8 cellular contexts compared by ENCODE assay signal in genomic region chr15:75368689-75369239, GRCh38. TPM values are rescaled to one million over a fixed set of nuclear protein-coding genes. Genes with fewer than 3 reads are reported as not detected.
DNase-seq lines count a peak whose midpoint lies in the region; ATAC-seq, FAIRE-seq and TF ChIP-seq lines count a peak whose summit lies in the region.

No MANE protein-coding gene starts in this region.

- no peak for TF ChIP-seq RAD21 in HepG2 (CRISPR knock-in tag; IDR thresholded peaks at IDR 0.05)

- in situ Hi-C loops in HepG2 (cut with HindIII; ENCODE audit: extremely low pct_ligation_motif_present, low pct_unique_long_range_greater_than_20kb), result loop anchor here (5.0 to 10.0 kb wide), 2 partner anchors 84 to 276 kb away; partner anchors contain the start of genes IMP3, SIN3A and SNX33

- FAIRE-seq in GM12892 (lab: Jason Lieb, UNC), result peak; percentile 81
- peak; percentile 70 for FAIRE-seq in HepG2 (lab: Jason Lieb, UNC)

- H3K4me1 ChIP-seq in body of pancreas (peaks cover 25% of the 10 kb centered on the region), HepG2 (ENCODE audit: insufficient read depth, low read length) (peaks cover 39% of the 10 kb centered on the region)

- H3K4me1 Mint-ChIP-seq in type B pancreatic cell (ENCODE audit: unreplicated experiment), result peaks cover 11% of the 10 kb centered on the region

- H3K4me2 ChIP-seq in HepG2 (ENCODE audit: low read depth, low read length), result peak overlapping the region; percentile 98

- H3K27me3 ChIP-seq in body of pancreas, result no peaks in the 10 kb centered on the region
- no peaks in the 10 kb centered on the region for H3K27me3 ChIP-seq in HepG2 (ENCODE audit: control insufficient read depth in 1 of 2, insufficient read depth in 2 of 2, low read length in 2 of 2)

- H3K27me3 Mint-ChIP-seq in type B pancreatic cell, result no peaks in the 10 kb centered on the region

- H4K20me1 ChIP-seq in HepG2 (ENCODE audit: insufficient read depth, low read length), result 0 out of 2 replicates have a peak, but pooled peaks cover 4% of the 10 kb centered on the region

- BruUV-seq in HepG2 (replicated peaks; lab: Mats Ljungman, UMichigan), result TSS peak; percentile 87

- no peak; the same call in 1 of the 2 replicates for TF ChIP-seq POLR2A in GM12892 (IDR thresholded peaks at IDR 0.05; ENCODE audit: low read depth, low read length)
- TF ChIP-seq POLR2A in body of pancreas (IDR thresholded peaks at IDR 0.05), result no peak
- TF ChIP-seq POLR2A in HepG2 (IDR thresholded peaks at IDR 0.05; ENCODE audit: insufficient read depth in 1 of 2, low read depth in 2 of 2, low read length in 2 of 2), result no peak

- peak; percentile 2 for ATAC-seq in HG03460 (IDR thresholded peaks at IDR 0.05; ENCODE audit: unreplicated experiment)
- peak; percentile 8 for ATAC-seq in body of pancreas
- peak; percentile 28 for ATAC-seq in HepG2
- ATAC-seq in HG03175 (IDR thresholded peaks at IDR 0.05; ENCODE audit: unreplicated experiment), result no peak

- no peaks in the 10 kb centered on the region for H3K9me3 Mint-ChIP-seq in type B pancreatic cell

- no peak for DNase-seq in GM12892 (ENCODE audit: insufficient read length)
- DNase-seq in body of pancreas, result no peak
- peak; percentile 87 for DNase-seq in HepG2 (ENCODE audit: low spot score)
- DNase-seq in type B pancreatic cell (ENCODE audit: extremely low spot score, unreplicated experiment), result no peak
- DNase-seq in pons (ENCODE audit: low spot score), result no peak
- DNase-seq in NCI-H748 (lab: John Stamatoyannopoulos, UW; ENCODE audit: unreplicated experiment), result no peak

- 2% methylated on average over 20 to 23 of the region's 23 CpGs for WGBS in body of pancreas, 2 donors
- WGBS in HepG2 (ENCODE audit: low lambda C conversion rate), result 2% methylated on average over 20 of the region's 23 CpGs

- H3K9ac ChIP-seq in HepG2 (ENCODE audit: insufficient read depth, low read depth, low read length), result peak overlapping the region; percentile 99

- H3K4me3 Mint-ChIP-seq in type B pancreatic cell, result peak overlapping the region; percentile 93

- H2AFZ ChIP-seq in HepG2 (ENCODE audit: low read length), result peak overlapping the region; percentile 31

- TF ChIP-seq EP300 in HepG2 (IDR thresholded peaks at IDR 0.05; ENCODE audit: low read depth in 2 of 2, low read length in 2 of 2) (no peak; a peak in 1 of 4 replicates), HepG2 (CRISPR knock-in tag; IDR thresholded peaks at IDR 0.05; ENCODE audit: borderline replicate concordance) (no peak)

- intact Hi-C loops in body of pancreas (cut with DNase I), result loop anchor here (10.0 kb wide), 1 partner anchor 316 kb away; no protein-coding TSS in a partner anchor
- intact Hi-C loops in HepG2 (cut with micrococcal nuclease; ENCODE audit: unreplicated experiment), result loop anchor here (5.0 to 10.0 kb wide), 2 partner anchors 84 to 316 kb away; partner anchors contain the start of gene SIN3A

- H3K9me3 ChIP-seq in body of pancreas, result no peaks in the 10 kb centered on the region
- H3K9me3 ChIP-seq in HepG2 (ENCODE audit: low read length), result no peaks in the 10 kb centered on the region

- H3K4me3 ChIP-seq in body of pancreas (peak overlapping the region; percentile 82 to 86), HepG2 (replicated peaks in 1 of 3; ENCODE audit: insufficient read depth in 1 of 3, low read depth in 2 of 3, low read length in 3 of 3) (peak overlapping the region; percentile 80 to 92 (median 91))

- H3K36me3 ChIP-seq in body of pancreas (replicated peaks in 1 of 2; ENCODE audit: insufficient read depth in 1 of 2, low read depth in 2 of 2) (peaks cover 0 to 22% of the 10 kb centered on the region in 2 donors), HepG2 (replicated peaks in 1 of 2; ENCODE audit: control insufficient read depth in 1 of 2, insufficient read depth in 2 of 2, low read length in 2 of 2) (peaks cover 15 to 50% of the 10 kb centered on the region in 2 experiments)

- CTCF ChIA-PET in HepG2 (lab: Yijun Ruan, JAX; ENCODE audit: low intra/inter-chr PET ratio, low total read pairs), result no interaction called here

- H3K27ac ChIP-seq in body of pancreas (peak overlapping the region; percentile 97 to 100 (median 99)), HepG2 (ENCODE audit: extremely low read length, insufficient read depth, low read length) (peak overlapping the region; percentile 98)

- POLR2A ChIA-PET in HepG2 (lab: Yijun Ruan, JAX), result interaction anchor here (0.6 to 4.7 kb wide), 30 partner anchors 8 to 591 kb away, joined by 3 to 185 read pairs (median 6); partner anchors contain the start of genes COMMD4, IMP3, NEIL1 and PPCDC

- H3K27ac Mint-ChIP-seq in type B pancreatic cell, result peak overlapping the region; percentile 94

- TF ChIP-seq CTCF in body of pancreas (IDR thresholded peaks at IDR 0.05) (no peak), HepG2 (CRISPR knock-in tag; IDR thresholded peaks at IDR 0.05) (no peak), type B pancreatic cell (conservative IDR thresholded peaks at IDR 0.05) (no peak)

- H3K36me3 Mint-ChIP-seq in type B pancreatic cell, result peaks cover 13% of the 10 kb centered on the region

- H3K79me2 ChIP-seq in HepG2 (ENCODE audit: insufficient read depth, low read length), result peaks cover 5% of the 10 kb centered on the region

RNA-seq across cellular contexts. Expression of gene MAN2C1, which starts 0.4 kb away (rescaled TPM):
- polyA plus RNA-seq in GM12892 (2012; ENCODE audit: missing spikeins), result 123 TPM
- total RNA-seq in body of pancreas (100 to 1,000 TPM; 186 to 339 TPM), HepG2 (2016; rRNA removed; fragmentation: Illumina TruSeq; extraction: Trizol) (19.5 and 71.0 TPM in 2 replicates), type B pancreatic cell (ENCODE audit: low replicate concordance) (143 and 220 TPM in 2 replicates)
- total RNA-seq in HepG2 (2016; cell fraction: cytosol; rRNA removed; fragmentation: Illumina TruSeq; extraction: Trizol; ENCODE audit: low read depth), result 22.6 and 23.0 TPM in 2 replicates
- total RNA-seq in HepG2 (2016; cell fraction: insoluble cytoplasmic fraction; rRNA removed; fragmentation: Illumina TruSeq; extraction: Trizol), result 18.6 and 68.6 TPM in 2 replicates
- 13.2 and 14.6 TPM in 2 replicates for total RNA-seq in HepG2 (2016; cell fraction: membrane; rRNA removed; fragmentation: Illumina TruSeq; extraction: Trizol)
- total RNA-seq in HepG2 (2016; cell fraction: nucleus; rRNA removed; fragmentation: Illumina TruSeq; extraction: Trizol), result 97.9 and 121 TPM in 2 replicates
- polyA plus RNA-seq in HepG2 (2011; rRNA removed), result 62.6 and 75.6 TPM in 2 replicates
- 13.2 and 22.4 TPM in 2 replicates for polyA plus RNA-seq in HepG2 (2011; cell fraction: cytosol; rRNA removed)
- polyA plus RNA-seq in HepG2 (2011; cell fraction: nucleus; rRNA removed), result 865 and 1,137 TPM in 2 replicates
- polyA plus RNA-seq in HepG2 (2012), result 75.9 and 76.2 TPM in 2 replicates
- polyA plus RNA-seq in HepG2 (2016; cell fraction: cytosol; fragmentation: Illumina TruSeq; extraction: Trizol; ENCODE audit: low read depth), result 1.8 and 2.8 TPM in 2 replicates
- polyA plus RNA-seq in HepG2 (2016; cell fraction: insoluble cytoplasmic fraction; fragmentation: Illumina TruSeq; extraction: Trizol; ENCODE audit: low read depth), result 13.7 and 14.4 TPM in 2 replicates
- polyA plus RNA-seq in HepG2 (2016; cell fraction: membrane; fragmentation: Illumina TruSeq; extraction: Trizol; ENCODE audit: low read depth), result 3.1 and 3.3 TPM in 2 replicates
- polyA plus RNA-seq in HepG2 (2016; cell fraction: nucleus; fragmentation: Illumina TruSeq; extraction: Trizol; ENCODE audit: insufficient read depth, low read depth), result 278 and 324 TPM in 2 replicates
- polyA minus RNA-seq in HepG2 (2011; rRNA and poly(A)+ RNA removed; ENCODE audit: low replicate concordance), result 124 and 148 TPM in 2 replicates
- polyA minus RNA-seq in HepG2 (2011; cell fraction: cytosol; rRNA and poly(A)+ RNA removed), result 16.0 and 22.9 TPM in 2 replicates
- 169 and 181 TPM in 2 replicates for polyA minus RNA-seq in HepG2 (2011; cell fraction: nucleus; rRNA and poly(A)+ RNA removed)

RNA-seq across cellular contexts. Expression of gene NEIL1, which starts 21.9 kb away (rescaled TPM):
- polyA plus RNA-seq in GM12892 (2012; ENCODE audit: missing spikeins), result 7.1 TPM
- total RNA-seq in body of pancreas (100 to 1,000 TPM in 1 of 2 donors, 10 to 100 TPM in 1; 79.1 to 112 TPM), HepG2 (2016; rRNA removed; fragmentation: Illumina TruSeq; extraction: Trizol) (3.7 and 10.4 TPM in 2 replicates), type B pancreatic cell (ENCODE audit: low replicate concordance) (30.7 and 40.4 TPM in 2 replicates)
- total RNA-seq in HepG2 (2016; cell fraction: cytosol; rRNA removed; fragmentation: Illumina TruSeq; extraction: Trizol; ENCODE audit: low read depth), result 1.4 and 1.7 TPM in 2 replicates
- 3.3 and 9.7 TPM in 2 replicates for total RNA-seq in HepG2 (2016; cell fraction: insoluble cytoplasmic fraction; rRNA removed; fragmentation: Illumina TruSeq; extraction: Trizol)
- 1.2 and 1.6 TPM in 2 replicates for total RNA-seq in HepG2 (2016; cell fraction: membrane; rRNA removed; fragmentation: Illumina TruSeq; extraction: Trizol)
- total RNA-seq in HepG2 (2016; cell fraction: nucleus; rRNA removed; fragmentation: Illumina TruSeq; extraction: Trizol), result 11.2 and 13.2 TPM in 2 replicates
- 15.5 and 20.8 TPM in 2 replicates for polyA plus RNA-seq in HepG2 (2011; rRNA removed)
- 2.3 and 5.2 TPM in 2 replicates for polyA plus RNA-seq in HepG2 (2011; cell fraction: cytosol; rRNA removed)
- 173 and 186 TPM in 2 replicates for polyA plus RNA-seq in HepG2 (2011; cell fraction: nucleus; rRNA removed)
- 12.7 and 12.8 TPM in 2 replicates for polyA plus RNA-seq in HepG2 (2012)
- polyA plus RNA-seq in HepG2 (2016; cell fraction: cytosol; fragmentation: Illumina TruSeq; extraction: Trizol; ENCODE audit: low read depth), result 0.59 and 0.62 TPM in 2 replicates
- polyA plus RNA-seq in HepG2 (2016; cell fraction: insoluble cytoplasmic fraction; fragmentation: Illumina TruSeq; extraction: Trizol; ENCODE audit: low read depth), result 2.5 and 3.3 TPM in 2 replicates
- polyA plus RNA-seq in HepG2 (2016; cell fraction: membrane; fragmentation: Illumina TruSeq; extraction: Trizol; ENCODE audit: low read depth), result 0.81 and 1.0 TPM in 2 replicates
- polyA plus RNA-seq in HepG2 (2016; cell fraction: nucleus; fragmentation: Illumina TruSeq; extraction: Trizol; ENCODE audit: insufficient read depth, low read depth), result 42.4 and 44.3 TPM in 2 replicates
- polyA minus RNA-seq in HepG2 (2011; rRNA and poly(A)+ RNA removed; ENCODE audit: low replicate concordance), result 3.1 and 11.3 TPM in 2 replicates
- polyA minus RNA-seq in HepG2 (2011; cell fraction: cytosol; rRNA and poly(A)+ RNA removed), result 2.1 and 3.2 TPM in 2 replicates
- polyA minus RNA-seq in HepG2 (2011; cell fraction: nucleus; rRNA and poly(A)+ RNA removed), result 13.9 and 19.4 TPM in 2 replicates

RNA-seq across cellular contexts. Expression of gene COMMD4, which starts 32.9 kb away (rescaled TPM):
- 54.4 TPM for polyA plus RNA-seq in GM12892 (2012; ENCODE audit: missing spikeins)
- total RNA-seq in body of pancreas (10 to 100 TPM; 35.3 to 43.8 TPM), HepG2 (2016; rRNA removed; fragmentation: Illumina TruSeq; extraction: Trizol) (89.9 and 106 TPM in 2 replicates), type B pancreatic cell (ENCODE audit: low replicate concordance) (73.8 and 97.7 TPM in 2 replicates)
- 17.5 and 17.7 TPM in 2 replicates for total RNA-seq in HepG2 (2016; cell fraction: cytosol; rRNA removed; fragmentation: Illumina TruSeq; extraction: Trizol; ENCODE audit: low read depth)
- 89.8 and 123 TPM in 2 replicates for total RNA-seq in HepG2 (2016; cell fraction: insoluble cytoplasmic fraction; rRNA removed; fragmentation: Illumina TruSeq; extraction: Trizol)
- total RNA-seq in HepG2 (2016; cell fraction: membrane; rRNA removed; fragmentation: Illumina TruSeq; extraction: Trizol), result 25.0 and 27.3 TPM in 2 replicates
- total RNA-seq in HepG2 (2016; cell fraction: nucleus; rRNA removed; fragmentation: Illumina TruSeq; extraction: Trizol), result 47.4 and 48.2 TPM in 2 replicates
- polyA plus RNA-seq in HepG2 (2011; rRNA removed), result 45.8 and 48.8 TPM in 2 replicates
- polyA plus RNA-seq in HepG2 (2011; cell fraction: cytosol; rRNA removed), result 65.2 and 112 TPM in 2 replicates
- 131 and 137 TPM in 2 replicates for polyA plus RNA-seq in HepG2 (2011; cell fraction: nucleus; rRNA removed)
- polyA plus RNA-seq in HepG2 (2012), result 24.2 and 36.2 TPM in 2 replicates
- 18.7 and 20.0 TPM in 2 replicates for polyA plus RNA-seq in HepG2 (2016; cell fraction: cytosol; fragmentation: Illumina TruSeq; extraction: Trizol; ENCODE audit: low read depth)
- 103 and 109 TPM in 2 replicates for polyA plus RNA-seq in HepG2 (2016; cell fraction: insoluble cytoplasmic fraction; fragmentation: Illumina TruSeq; extraction: Trizol; ENCODE audit: low read depth)
- 24.2 and 25.0 TPM in 2 replicates for polyA plus RNA-seq in HepG2 (2016; cell fraction: membrane; fragmentation: Illumina TruSeq; extraction: Trizol; ENCODE audit: low read depth)
- 99.3 and 104 TPM in 2 replicates for polyA plus RNA-seq in HepG2 (2016; cell fraction: nucleus; fragmentation: Illumina TruSeq; extraction: Trizol; ENCODE audit: insufficient read depth, low read depth)
- polyA minus RNA-seq in HepG2 (2011; rRNA and poly(A)+ RNA removed; ENCODE audit: low replicate concordance), result 34.3 and 108 TPM in 2 replicates
- 10.2 and 20.8 TPM in 2 replicates for polyA minus RNA-seq in HepG2 (2011; cell fraction: cytosol; rRNA and poly(A)+ RNA removed)
- polyA minus RNA-seq in HepG2 (2011; cell fraction: nucleus; rRNA and poly(A)+ RNA removed), result 8.6 and 10.4 TPM in 2 replicates
